19 cellular contexts compared by ENCODE assay signal in the genomic region with DNA sequence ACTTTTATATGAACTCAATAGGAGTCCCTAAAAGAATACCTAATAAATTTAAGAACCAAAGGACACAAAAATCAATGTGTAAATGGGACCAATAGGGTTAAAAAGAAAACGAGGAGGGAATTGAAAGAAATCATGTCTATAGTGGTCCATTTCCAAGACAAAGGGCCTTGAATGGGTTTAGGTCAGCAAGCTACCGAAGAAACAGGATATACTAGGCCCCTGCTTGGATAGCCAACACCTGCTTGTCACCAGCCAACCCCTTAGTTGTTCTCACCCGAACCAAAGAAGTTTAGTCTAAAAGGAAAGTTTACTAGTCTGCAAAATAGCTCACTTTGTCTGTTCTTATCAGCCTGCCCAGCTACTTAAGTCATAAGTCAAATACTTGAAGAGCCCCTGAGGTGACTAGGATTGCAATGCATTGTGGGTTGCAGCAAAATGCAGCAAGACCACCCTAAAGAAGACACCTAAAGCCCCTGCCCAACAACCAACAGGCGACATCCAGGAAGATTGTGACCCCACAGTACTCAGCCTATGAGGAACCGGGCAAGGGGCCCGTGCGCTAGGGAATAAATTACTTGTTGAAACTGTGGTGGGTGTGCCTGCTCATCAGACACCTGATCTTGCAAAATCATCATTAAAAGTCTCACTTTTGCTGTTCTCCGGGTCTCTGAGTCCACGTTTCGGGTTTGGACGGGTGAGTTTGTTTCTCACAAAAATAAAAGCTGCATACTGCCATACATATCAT.
DNase-seq lines count a peak whose midpoint lies in the region; ATAC-seq and TF ChIP-seq lines count a peak whose summit lies in the region.
"Had no signal": no experiment of that assay in that cellular context is flagged by ENCODE, and none has a peak within 500 bp of the region (broad histone marks: within the 10 kb centered on the region; RNA-seq: fewer than 3 reads in every experiment).

No MANE protein-coding gene starts in this region.

- H3K4me3 ChIP-seq in coronary artery (no peak overlapping the region), PC-9 (no peak overlapping the region)
- H3K4me3 ChIP-seq: GM23248, SJCRH30 had no signal

- no peaks in the 10 kb centered on the region for H4K20me1 ChIP-seq in PC-9 (ENCODE audit: insufficient read depth)

- no peaks in the 10 kb centered on the region for H3K9me2 ChIP-seq in PC-9 (ENCODE audit: insufficient read depth)

- no peaks in the 10 kb centered on the region for H3K36me3 Mint-ChIP-seq in activated CD4-positive, alpha-beta memory T cell treated with anti-CD3 and anti-CD28 coated beads, Interleukin-2, amount 10 ng/mL, durations not matched to agents 7 days and 5 days (ENCODE audit: low read depth)
- no peaks in the 10 kb centered on the region for H3K36me3 Mint-ChIP-seq in activated CD4-positive, alpha-beta memory T cell treated with anti-CD3 and anti-CD28 coated beads for 36 hours
- H3K36me3 Mint-ChIP-seq: CD14-positive monocyte had no signal

- H3K27ac ChIP-seq in coronary artery (no peak overlapping the region), PC-9 (no peak overlapping the region)
- H3K27ac ChIP-seq: GM23248, SJCRH30 had no signal

- intact Hi-C loops in activated CD4-positive, alpha-beta memory T cell treated with anti-CD3 and anti-CD28 coated beads for 36 hours (cut with micrococcal nuclease) = no loop called here
- intact Hi-C loops in PC-9 (cut with micrococcal nuclease; ENCODE audit: unreplicated experiment) = no loop called here

- H3K9me3 Mint-ChIP-seq in activated CD4-positive, alpha-beta memory T cell treated with anti-CD3 and anti-CD28 coated beads, Interleukin-2, amount 10 ng/mL, durations not matched to agents 7 days and 5 days = no peaks in the 10 kb centered on the region
- H3K9me3 Mint-ChIP-seq in activated CD4-positive, alpha-beta memory T cell treated with anti-CD3 and anti-CD28 coated beads for 36 hours = no peaks in the 10 kb centered on the region

- H3K36me3 ChIP-seq in PC-9 (ENCODE audit: low read depth) = no peaks in the 10 kb centered on the region
- H3K36me3 ChIP-seq: SJCRH30 had no signal

- no peaks in the 10 kb centered on the region for H3K4me1 ChIP-seq in PC-9 (replicated peaks; ENCODE audit: insufficient read depth)

- no peak overlapping the region for H3K27ac Mint-ChIP-seq in activated CD4-positive, alpha-beta memory T cell treated with anti-CD3 and anti-CD28 coated beads, Interleukin-2, amount 10 ng/mL, durations not matched to agents 7 days and 5 days
- H3K27ac Mint-ChIP-seq in activated CD4-positive, alpha-beta memory T cell treated with anti-CD3 and anti-CD28 coated beads for 36 hours = no peak overlapping the region
- H3K27ac Mint-ChIP-seq: CD14-positive monocyte had no signal

- no peak for ATAC-seq in left lobe of liver
- no peak for ATAC-seq in HG02610 (IDR thresholded peaks at IDR 0.05; ENCODE audit: unreplicated experiment)

- peaks cover 3% of the 10 kb centered on the region for H3K27me3 Mint-ChIP-seq in activated CD4-positive, alpha-beta memory T cell treated with anti-CD3 and anti-CD28 coated beads, Interleukin-2, amount 10 ng/mL, durations not matched to agents 7 days and 5 days
- H3K27me3 Mint-ChIP-seq in activated CD4-positive, alpha-beta memory T cell treated with anti-CD3 and anti-CD28 coated beads for 36 hours = peaks cover 16% of the 10 kb centered on the region

- BruUV-seq in PC-9 (replicated peaks; lab: Mats Ljungman, UMichigan) = no TSS peak

- no peaks in the 10 kb centered on the region for H3K79me2 ChIP-seq in PC-9 (ENCODE audit: low read depth)

- no peaks in the 10 kb centered on the region for H3F3A ChIP-seq in PC-9 (ENCODE audit: insufficient read depth, low read depth)

- CTCF ChIA-PET in activated CD4-positive, alpha-beta memory T cell treated with anti-CD3 and anti-CD28 coated beads, Interleukin-2, amount 10 ng/mL, durations not matched to agents 7 days and 5 days (lab: Charles Lee) = no interaction called here
- CTCF ChIA-PET in activated CD4-positive, alpha-beta memory T cell treated with anti-CD3 and anti-CD28 coated beads for 36 hours (lab: Charles Lee) = no interaction called here
- CTCF ChIA-PET in PC-9 (lab: Charles Lee) = no interaction called here

- POLR2A ChIA-PET in activated CD4-positive, alpha-beta memory T cell treated with anti-CD3 and anti-CD28 coated beads, Interleukin-2, amount 10 ng/mL, durations not matched to agents 7 days and 5 days (lab: Charles Lee) = no interaction called here
- POLR2A ChIA-PET in activated CD4-positive, alpha-beta memory T cell treated with anti-CD3 and anti-CD28 coated beads for 36 hours (lab: Charles Lee) = no interaction called here
- POLR2A ChIA-PET in PC-9 (lab: Charles Lee; ENCODE audit: unreplicated experiment) = no interaction called here

- peak; percentile 4 for DNase-seq in activated CD4-positive, alpha-beta memory T cell treated with anti-CD3 and anti-CD28 coated beads, Interleukin-2, amount 10 ng/mL, durations not matched to agents 7 days and 5 days
- DNase-seq in activated CD4-positive, alpha-beta memory T cell treated with anti-CD3 and anti-CD28 coated beads for 36 hours = no peak
- DNase-seq in coronary artery (ENCODE audit: low spot score) = peak; percentile 24
- DNase-seq in left lobe of liver (ENCODE audit: low spot score) = peak; percentile 10
- DNase-seq in epidermal melanocyte (ENCODE audit: insufficient read length, low spot score) = no peak
- no peak for DNase-seq in NCI-H82 (lab: John Stamatoyannopoulos, UW)
- DNase-seq in PC-9 = no peak
- DNase-seq: 8988T, GF-D8, GM23248, KG1, NCI-H1105 treated with DMSO at 0.1 percent for 48 hours, NCI-H1694, NCI-H2107, NCI-H2227 treated with DMSO at 0.1 percent for 48 hours, NCI-H510A treated with DMSO at 0.1 percent for 48 hours had no signal

- TF ChIP-seq CTCF in coronary artery (IDR thresholded peaks at IDR 0.05) (no peak), PC-9 (conservative IDR thresholded peaks at IDR 0.05) (no peak)

- no peaks in the 10 kb centered on the region for H3K4me1 Mint-ChIP-seq in activated CD4-positive, alpha-beta memory T cell treated with anti-CD3 and anti-CD28 coated beads, Interleukin-2, amount 10 ng/mL, durations not matched to agents 7 days and 5 days
- H3K4me1 Mint-ChIP-seq in activated CD4-positive, alpha-beta memory T cell treated with anti-CD3 and anti-CD28 coated beads for 36 hours (ENCODE audit: low read depth) = no peaks in the 10 kb centered on the region
- H3K4me1 Mint-ChIP-seq: CD14-positive monocyte had no signal

- no peak overlapping the region for H3K4me2 ChIP-seq in PC-9

- no peak overlapping the region for H2AFZ ChIP-seq in PC-9
- H2AFZ ChIP-seq: GM23248 had no signal

- H3K27me3 ChIP-seq in PC-9 (ENCODE audit: insufficient read depth, low read depth) = peaks cover 94% of the 10 kb centered on the region

- no peak overlapping the region for H3K4me3 Mint-ChIP-seq in activated CD4-positive, alpha-beta memory T cell treated with anti-CD3 and anti-CD28 coated beads, Interleukin-2, amount 10 ng/mL, durations not matched to agents 7 days and 5 days
- H3K4me3 Mint-ChIP-seq in activated CD4-positive, alpha-beta memory T cell treated with anti-CD3 and anti-CD28 coated beads for 36 hours = no peak overlapping the region
- H3K4me3 Mint-ChIP-seq: CD14-positive monocyte had no signal

- H3K9me3 ChIP-seq in PC-9 (ENCODE audit: insufficient read depth, low read depth) = no peaks in the 10 kb centered on the region
- H3K9me3 ChIP-seq: SJCRH30 had no signal

Comparison
In these comparisons a context has a peak if more than half of its experiments do, and no peak if none do; other contexts are left out.
1. DNase-seq: peak in activated CD4-positive, alpha-beta memory T cell treated with anti-CD3 and anti-CD28 coated beads, Interleukin-2, amount 10 ng/mL, durations not matched to agents 7 days and 5 days (single experiment), coronary artery (single experiment) and left lobe of liver (single experiment); none in activated CD4-positive, alpha-beta memory T cell treated with anti-CD3 and anti-CD28 coated beads for 36 hours (single experiment), epidermal melanocyte (single experiment), NCI-H82 (single experiment) and PC-9 (0 of 2).